Comparison of ENCODE assay signal across 24 cellular contexts in the genomic region with DNA sequence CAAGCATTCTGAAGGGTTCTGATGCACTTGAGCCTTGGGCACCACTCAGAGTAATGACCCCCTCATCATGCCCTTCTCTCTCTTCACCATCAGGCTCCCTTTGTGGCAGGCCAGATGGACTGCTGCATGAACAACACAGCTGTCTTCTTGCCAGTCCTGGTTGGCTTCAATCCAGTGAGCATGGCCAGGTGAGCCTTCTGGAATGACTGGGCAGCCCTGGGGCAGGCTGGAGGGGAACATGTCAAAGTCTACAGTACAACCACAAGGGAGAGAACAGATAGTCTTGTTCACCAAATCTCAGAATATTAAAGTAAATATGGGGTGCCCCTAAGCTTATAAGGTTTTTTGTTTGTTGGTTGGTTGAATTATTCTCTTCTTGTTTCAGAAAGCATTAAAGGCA. TPM values are rescaled to one million over a fixed set of nuclear protein-coding genes. Genes with fewer than 3 reads are reported as not detected.
DNase-seq lines count a peak whose midpoint lies in the region; TF ChIP-seq lines count a peak whose summit lies in the region.
"Had no signal": no experiment of that assay in that cellular context is flagged by ENCODE, and none has a peak within 500 bp of the region (broad histone marks: within the 10 kb centered on the region; RNA-seq: fewer than 3 reads in every experiment).

No MANE protein-coding gene starts in this region.

- no peak overlapping the region for H4K91ac ChIP-seq in trophoblast cell (ENCODE audit: low read depth, low read length)

- H3K18ac ChIP-seq in trophoblast cell (ENCODE audit: low read length) = no peak overlapping the region

- H3K9me3 ChIP-seq in trophoblast cell (ENCODE audit: insufficient read depth, low read depth, low read length) = peaks cover 4% of the 10 kb centered on the region
- no peaks in the 10 kb centered on the region for H3K9me3 ChIP-seq in Peyer's patch
- H3K9me3 ChIP-seq: esophagus squamous epithelium, tibial nerve had no signal

- TF ChIP-seq POLR2A in Peyer's patch (IDR thresholded peaks at IDR 0.05) = no peak

- no peak overlapping the region for H2BK5ac ChIP-seq in trophoblast cell (ENCODE audit: low read depth, low read length, poor library complexity)

- H3K27ac ChIP-seq in angular gyrus (ENCODE audit: low read depth, low read length) (peak overlapping the region; percentile 75), trophoblast cell (ENCODE audit: low read depth, low read length) (no peak overlapping the region), Peyer's patch (no peak overlapping the region)
- H3K27ac ChIP-seq: esophagus squamous epithelium, KMS-11, tibial nerve had no signal

- no peak overlapping the region for H3K9ac ChIP-seq in trophoblast cell (ENCODE audit: low read length)
- H3K9ac ChIP-seq: KMS-11 had no signal

- no peaks in the 10 kb centered on the region for H3K79me1 ChIP-seq in trophoblast cell (ENCODE audit: low read length)

- H3K27me3 ChIP-seq in trophoblast cell (ENCODE audit: insufficient read depth, low read length) (peaks cover 7% of the 10 kb centered on the region), Peyer's patch (no peaks in the 10 kb centered on the region)

- no peak overlapping the region for H4K8ac ChIP-seq in trophoblast cell (ENCODE audit: low read depth, low read length)

- no peak overlapping the region for H4K12ac ChIP-seq in trophoblast cell (ENCODE audit: low read depth, low read length)

- no peaks in the 10 kb centered on the region for H3K36me3 ChIP-seq in trophoblast cell (ENCODE audit: control insufficient read depth in 1 of 2, insufficient read depth in 2 of 2, low read length in 2 of 2)
- no peaks in the 10 kb centered on the region for H3K36me3 ChIP-seq in Peyer's patch
- H3K36me3 ChIP-seq: esophagus squamous epithelium, tibial nerve had no signal

- no peak overlapping the region for H2AFZ ChIP-seq in trophoblast cell (ENCODE audit: insufficient read depth, low read length, poor library complexity)

- no peaks in the 10 kb centered on the region for H3K4me1 ChIP-seq in trophoblast cell (ENCODE audit: control insufficient read depth in 1 of 2, insufficient read depth in 2 of 2, low read length in 2 of 2)
- H3K4me1 ChIP-seq in Peyer's patch = peaks cover 0 to 3% (median 0%) of the 10 kb centered on the region in 4 donors
- H3K4me1 ChIP-seq: tibial nerve had no signal

- H3K4me2 ChIP-seq in trophoblast cell (ENCODE audit: low read length) = no peak overlapping the region
- H3K4me2 ChIP-seq: KMS-11 had no signal

- no peak overlapping the region for H3K4ac ChIP-seq in trophoblast cell (ENCODE audit: low read depth, low read length)

- no peak overlapping the region for H2BK120ac ChIP-seq in trophoblast cell (ENCODE audit: insufficient read depth, low read length, poor library complexity)

- no peak overlapping the region for H2BK12ac ChIP-seq in trophoblast cell (ENCODE audit: low read length)

- H2AK5ac ChIP-seq in trophoblast cell (ENCODE audit: low read length) = no peak overlapping the region

- DNase-seq in DMS53 treated with DMSO at 0.1 percent for 48 hours (lab: John Stamatoyannopoulos, UW; ENCODE audit: unreplicated experiment) (peak; percentile 21), NCI-H1092 treated with DMSO at 0.1 percent for 48 hours (lab: John Stamatoyannopoulos, UW) (peak; percentile 31), myocyte (ENCODE audit: low read depth) (peak; percentile 69), trophoblast cell (no peak), NCI-H510A treated with DMSO at 0.1 percent for 48 hours (lab: John Stamatoyannopoulos, UW) (no peak), Peyer's patch (no peak)
- DNase-seq: activated CD4-positive, CD25-positive, alpha-beta regulatory T cell treated with anti-CD3 and anti-CD28 coated beads, Interleukin-2, amount 50 U/mL, for 72 hours; activated CD8-positive, alpha-beta memory T cell treated with anti-CD3 and anti-CD28 coated beads for 24 hours; activated naive CD4-positive, alpha-beta T cell treated with anti-CD3 and anti-CD28 coated beads, Interleukin-2, amount 10 ng/mL, durations not matched to agents 7 days and 5 days; activated T-cell treated with anti-CD3 and anti-CD28 coated beads, Interleukin-2, amount 50 U/mL, for 72 hours; anterior cingulate cortex; CD8-positive, alpha-beta T cell; cerebellar nuclear complex; effector CD8-positive, alpha-beta T cell; esophagus squamous epithelium; left cardiac atrium; NCI-H1105 treated with DMSO at 0.1 percent for 48 hours; stimulated activated CD4-positive, alpha-beta T cell treated with anti-CD3 and anti-CD28 coated beads, Interleukin-1b, Interleukin-23, amount 100 ng/mL, for 48 hours; stimulated activated naive B cell treated with anti-CD40 and anti-IgM and Interleukin-4, amounts not matched to agents 10 μg/mL and 1 μg/mL and 100 μg/mL, for 72 hours had no signal

- H3K23ac ChIP-seq in trophoblast cell (ENCODE audit: low read length) = no peak overlapping the region

- no peak overlapping the region for H3K4me3 ChIP-seq in trophoblast cell (ENCODE audit: low read depth, low read length)
- no peak overlapping the region for H3K4me3 ChIP-seq in Peyer's patch
- H3K4me3 ChIP-seq: esophagus squamous epithelium, tibial nerve had no signal

- TF ChIP-seq CTCF in Peyer's patch (IDR thresholded peaks at IDR 0.05) = no peak

- H3K14ac ChIP-seq in trophoblast cell (ENCODE audit: low read length) = no peak overlapping the region

- H3K79me2 ChIP-seq in trophoblast cell (ENCODE audit: control insufficient read depth, insufficient read depth, low read length, poor library complexity) = no peaks in the 10 kb centered on the region

RNA-seq across cellular contexts. Expression of a gene that starts 4.4 kb away (rescaled TPM):
- total RNA-seq in myocyte (not detected in 2 replicates), Peyer's patch (under 1 TPM in 2 of 4 donors, not detected in 2; 0.53 to 0.94 TPM)
- 0.09 TPM for polyA plus RNA-seq in myocyte (2012)
- not detected in 2 replicates for polyA plus RNA-seq in trophoblast cell (2013)
- total RNA-seq: activated T-cell treated with anti-CD3 and anti-CD28 coated beads, Interleukin-2, amount 50 U/mL, for 72 hours; CD8-positive, alpha-beta T cell; mesothelial cell of epicardium; tibial nerve had no signal

RNA-seq across cellular contexts. Expression of a gene that starts 6.0 kb away (rescaled TPM):
- total RNA-seq in myocyte (6.1 and 6.2 TPM in 2 replicates), Peyer's patch (1 to 10 TPM in 2 of 4 donors, not detected in 2; 2.0 to 3.2 TPM)
- 9.3 TPM for polyA plus RNA-seq in myocyte (2012)
- 1.9 and 2.1 TPM in 2 replicates for polyA plus RNA-seq in trophoblast cell (2013)
- total RNA-seq: HT-29 had no signal

RNA-seq across cellular contexts. Expression of a gene that starts 11.5 kb away (rescaled TPM):
- total RNA-seq in myocyte (4.3 and 9.5 TPM in 2 replicates), Peyer's patch (10 to 100 TPM; 38.8 to 86.5 (median 65.3) TPM)
- polyA plus RNA-seq in myocyte (2012) = 6.9 TPM
- polyA plus RNA-seq in trophoblast cell (2013) = 5.1 and 5.5 TPM in 2 replicates

RNA-seq across cellular contexts. Expression of a gene that starts 58.9 kb away (rescaled TPM):
- total RNA-seq in myocyte (not detected in 2 replicates), Peyer's patch (100 to 1,000 TPM in 1 of 4 donors, 10 to 100 TPM in 2, 1 to 10 TPM in 1; 7.4 to 109 (median 73.9) TPM)
- polyA plus RNA-seq in myocyte (2012) = 1.2 TPM
- 12.5 and 12.6 TPM in 2 replicates for polyA plus RNA-seq in trophoblast cell (2013)
- total RNA-seq: left cardiac atrium had no signal

Comparison
In these comparisons a context has a peak if more than half of its experiments do, and no peak if none do; other contexts are left out.
1. DNase-seq: peak in DMS53 treated with DMSO at 0.1 percent for 48 hours (single experiment), NCI-H1092 treated with DMSO at 0.1 percent for 48 hours (single experiment) and myocyte (single experiment); none in trophoblast cell (0 of 2), NCI-H510A treated with DMSO at 0.1 percent for 48 hours (single experiment) and Peyer's patch (0 of 3).